In the genomic region with DNA sequence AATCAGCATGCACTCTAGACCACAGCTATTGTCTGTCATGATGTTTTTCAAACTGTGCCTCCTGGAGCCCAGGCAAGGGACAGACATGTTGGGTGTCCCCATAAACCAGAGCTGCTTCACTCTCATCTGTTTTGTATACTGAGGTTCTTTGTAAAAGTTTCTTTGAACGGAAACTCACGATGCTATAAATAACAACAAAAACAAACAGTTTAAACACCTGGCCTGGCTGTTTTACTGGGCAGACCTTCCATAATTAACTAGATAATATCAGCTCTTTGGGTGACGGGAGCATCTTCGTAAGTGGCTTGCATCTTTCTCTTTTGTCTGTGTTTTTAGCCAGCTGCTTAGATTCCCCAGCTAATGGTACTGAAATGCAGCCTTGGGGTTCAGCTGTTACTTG, we compare ENCODE assay signal across 11 cellular contexts.
DNase-seq lines count a peak whose midpoint lies in the region; ATAC-seq lines count a peak whose summit lies in the region.
"Had no signal": no experiment of that assay in that cellular context is flagged by ENCODE, and none has a peak within 500 bp of the region (broad histone marks: within the 10 kb centered on the region; RNA-seq: fewer than 3 reads in every experiment).

No MANE protein-coding gene starts in this region.

- peaks cover 24% of the 10 kb centered on the region for H3K36me3 Mint-ChIP-seq in stimulated activated memory B cell treated with anti-CD40 and anti-IgM and Interleukin-4, amounts not matched to agents 10 μg/mL and 1 μg/mL and 100 μg/mL, for 72 hours

- H3K4me1 Mint-ChIP-seq in stimulated activated memory B cell treated with anti-CD40 and anti-IgM and Interleukin-4, amounts not matched to agents 10 μg/mL and 1 μg/mL and 100 μg/mL, for 72 hours: peaks cover 52% of the 10 kb centered on the region

- no peaks in the 10 kb centered on the region for H3K9me3 Mint-ChIP-seq in stimulated activated memory B cell treated with anti-CD40 and anti-IgM and Interleukin-4, amounts not matched to agents 10 μg/mL and 1 μg/mL and 100 μg/mL, for 72 hours

- DNase-seq in activated CD8-positive, alpha-beta memory T cell treated with anti-CD3 and anti-CD28 coated beads for 24 hours: peak; percentile 38
- DNase-seq in activated CD8-positive, alpha-beta memory T cell treated with anti-CD3 and anti-CD28 coated beads, Interleukin-2, amount 50 U/mL, for 4 hours: no peak
- no peak for DNase-seq in UCSD-AML1 (lab: John Stamatoyannopoulos, UW; ENCODE audit: unreplicated experiment)
- DNase-seq in Right ventricle myocardium superior: no peak
- no peak for DNase-seq in A172 (ENCODE audit: low spot score)
- DNase-seq: GDM1, H9 had no signal

- peak overlapping the region; percentile 26 for H3K4me3 Mint-ChIP-seq in stimulated activated memory B cell treated with anti-CD40 and anti-IgM and Interleukin-4, amounts not matched to agents 10 μg/mL and 1 μg/mL and 100 μg/mL, for 72 hours
- H3K4me3 Mint-ChIP-seq: H9 had no signal

- ATAC-seq in HG02623 (IDR thresholded peaks at IDR 0.05; ENCODE audit: unreplicated experiment) (peak; percentile 54), HG03565 (IDR thresholded peaks at IDR 0.05; ENCODE audit: unreplicated experiment) (peak; percentile 54), Right ventricle myocardium superior (ENCODE audit: poor library complexity) (no peak)
- ATAC-seq in stimulated activated memory B cell treated with anti-CD40 and anti-IgM and Interleukin-4, amounts not matched to agents 10 μg/mL and 1 μg/mL and 100 μg/mL, for 72 hours: peak; percentile 64
- ATAC-seq: A549 had no signal

- intact Hi-C loops in Right ventricle myocardium superior (cut with DNase I): no loop called here

- H3K27me3 Mint-ChIP-seq in stimulated activated memory B cell treated with anti-CD40 and anti-IgM and Interleukin-4, amounts not matched to agents 10 μg/mL and 1 μg/mL and 100 μg/mL, for 72 hours: no peaks in the 10 kb centered on the region

- peak overlapping the region; percentile 58 for H3K27ac Mint-ChIP-seq in stimulated activated memory B cell treated with anti-CD40 and anti-IgM and Interleukin-4, amounts not matched to agents 10 μg/mL and 1 μg/mL and 100 μg/mL, for 72 hours
- H3K27ac Mint-ChIP-seq: H9 had no signal
